12 cellular contexts compared by ENCODE assay signal in genomic region chr1:201562257-201562656, GRCh38. TPM values are rescaled to one million over a fixed set of nuclear protein-coding genes. Genes with fewer than 3 reads are reported as not detected.
DNase-seq lines count a peak whose midpoint lies in the region; ATAC-seq, FAIRE-seq and TF ChIP-seq lines count a peak whose summit lies in the region.
"Had no signal": no experiment of that assay in that cellular context is flagged by ENCODE, and none has a peak within 500 bp of the region (broad histone marks: within the 10 kb centered on the region; RNA-seq: fewer than 3 reads in every experiment).

No MANE protein-coding gene starts in this region.

- TF ChIP-seq RAD21 in A549 (conservative IDR thresholded peaks at IDR 0.05 in 1 of 2, IDR thresholded peaks at IDR 0.05 in 1 of 2) (no peak), IMR-90 (IDR thresholded peaks at IDR 0.05; ENCODE audit: low read length) (no peak)

- peak overlapping the region; percentile 92 for H2AK9ac ChIP-seq in IMR-90 (replicated peaks; ENCODE audit: low read depth, low read length, poor library complexity)

- H3K4me1 Mint-ChIP-seq in mesothelial cell of epicardium (peaks cover 13% of the 10 kb centered on the region), T-helper 17 cell (peaks cover 2% of the 10 kb centered on the region)

- no peaks in the 10 kb centered on the region for H3K36me3 Mint-ChIP-seq in mesothelial cell of epicardium
- peaks cover 2% of the 10 kb centered on the region for H3K36me3 Mint-ChIP-seq in T-helper 17 cell (ENCODE audit: low read depth)

- peak overlapping the region; percentile 97 for H2BK20ac ChIP-seq in IMR-90 (ENCODE audit: low read depth, low read length)

- WGBS in A549 (ENCODE audit: missing lambda C conversion rate) = 80% methylated on average over 1 of the region's 4 CpGs
- WGBS in IMR-90 (ENCODE audit: extremely low coverage in 2 of 2, insufficient read length in 1 of 2), 2 experiments = no CpG with 5 or more reads among the region's 4 CpGs

- peak overlapping the region; percentile 60; the same call in 2 of the 3 replicates for H2BK15ac ChIP-seq in IMR-90 (ENCODE audit: low read depth, low read length)

- H3K9me1 ChIP-seq in IMR-90 (ENCODE audit: insufficient read depth, low read length) = peaks cover 25% of the 10 kb centered on the region

- peaks cover 34 to 78% of the 10 kb centered on the region in 2 experiments for H3K79me1 ChIP-seq in IMR-90 (ENCODE audit: low read depth in 1 of 2, low read length in 2 of 2)

- peak overlapping the region; percentile 60 to 80 for H3K27ac ChIP-seq in A549
- peak overlapping the region; percentile 82 for H3K27ac ChIP-seq in IMR-90 (ENCODE audit: insufficient read depth, low read length)
- H3K27ac ChIP-seq in upper lobe of right lung = no peak overlapping the region

- H3K27me3 ChIP-seq in IMR-90 (ENCODE audit: control insufficient read depth, insufficient read depth, low read length) = no peaks in the 10 kb centered on the region
- H3K27me3 ChIP-seq in upper lobe of right lung = no peaks in the 10 kb centered on the region
- H3K27me3 ChIP-seq: adrenal gland had no signal

- peak overlapping the region; percentile 64 for H2AFZ ChIP-seq in IMR-90 (replicated peaks; ENCODE audit: low read length, poor library complexity)

- H4K8ac ChIP-seq in IMR-90 (ENCODE audit: low read depth in 2 of 2, low read length in 2 of 2) = peak overlapping the region; percentile 90 to 93

- no peaks in the 10 kb centered on the region; the same call in 1 of the 2 replicates for H3K36me3 ChIP-seq in IMR-90 (ENCODE audit: control insufficient read depth, insufficient read depth, low read length)
- H3K36me3 ChIP-seq in upper lobe of right lung = no peaks in the 10 kb centered on the region
- H3K36me3 ChIP-seq: adrenal gland had no signal

- H3K4me3 Mint-ChIP-seq in mesothelial cell of epicardium (no peak overlapping the region), T-helper 17 cell (no peak overlapping the region)

- TF ChIP-seq POLR2A in A549 (IDR thresholded peaks at IDR 0.05; ENCODE audit: low read length) = no peak
- TF ChIP-seq POLR2A in IMR-90 (IDR thresholded peaks at IDR 0.05; ENCODE audit: low read depth, low read length) = no peak
- no peak for TF ChIP-seq POLR2A in GM12892 (IDR thresholded peaks at IDR 0.05; ENCODE audit: low read depth, low read length)

- H4K5ac ChIP-seq in IMR-90 (ENCODE audit: low read depth, low read length) = peak overlapping the region; percentile 23

- FAIRE-seq in A549 (lab: Jason Lieb, UNC) (no peak), GM12892 (lab: Jason Lieb, UNC) (no peak)

- peak overlapping the region; percentile 61 for H3K27ac Mint-ChIP-seq in mesothelial cell of epicardium
- no peak overlapping the region for H3K27ac Mint-ChIP-seq in T-helper 17 cell

- H3K9me3 Mint-ChIP-seq in mesothelial cell of epicardium = no peaks in the 10 kb centered on the region

- H3K4me2 ChIP-seq in A549 = peak overlapping the region; percentile 43
- H3K4me2 ChIP-seq in IMR-90 (ENCODE audit: low read depth, low read length) = peak overlapping the region; percentile 11; the same call in 1 of the 2 replicates

- H3K4me3 ChIP-seq in A549 = no peak overlapping the region
- no peak overlapping the region for H3K4me3 ChIP-seq in IMR-90 (ENCODE audit: insufficient read depth, low read depth, low read length)
- H3K4me3 ChIP-seq in upper lobe of right lung = no peak overlapping the region
- H3K4me3 ChIP-seq: adrenal gland had no signal

- intact Hi-C loops in IMR-90 (cut with micrococcal nuclease) (loop anchor here (1.0 kb wide), 2 partner anchors 22 to 87 kb away; no protein-coding TSS in a partner anchor), upper lobe of right lung (cut with DNase I) (no loop called here)

- H2BK120ac ChIP-seq in IMR-90 (ENCODE audit: low read depth, low read length) = peak overlapping the region; percentile 98

- POLR2A ChIA-PET in A549 (lab: Yijun Ruan, JAX) = no interaction called here
- POLR2A ChIA-PET in IMR-90 (lab: Charles Lee; ENCODE audit: unreplicated experiment) = interaction anchor here (1.0 to 1.2 kb wide), 2 partner anchors 40 to 87 kb away, joined by 4 to 9 read pairs; no protein-coding TSS in a partner anchor

- BruUV-seq in IMR-90 (replicated peaks; lab: Mats Ljungman, UMichigan) = no TSS peak

- peak overlapping the region; percentile 97 for H3K23ac ChIP-seq in IMR-90 (ENCODE audit: low read depth, low read length)

- CTCF ChIA-PET in A549 (lab: Yijun Ruan, JAX) = interaction anchor here (0.7 to 13.2 kb wide), 13 partner anchors 11 to 229 kb away, joined by 3 to 437 read pairs (median 41); no protein-coding TSS in a partner anchor
- CTCF ChIA-PET in IMR-90 (lab: Yijun Ruan, JAX) = interaction anchor here (1.0 to 1.8 kb wide), 4 partner anchors 17 to 147 kb away, joined by 3 to 4 read pairs (median 4); no protein-coding TSS in a partner anchor

- no peaks in the 10 kb centered on the region for H3K27me3 Mint-ChIP-seq in mesothelial cell of epicardium (ENCODE audit: low read depth)
- no peaks in the 10 kb centered on the region for H3K27me3 Mint-ChIP-seq in T-helper 17 cell

- TF ChIP-seq CTCF in A549 (IDR thresholded peaks at IDR 0.05) (no peak), IMR-90 (conservative IDR thresholded peaks at IDR 0.05; ENCODE audit: low read depth, low read length) (no peak), mesothelial cell of epicardium (IDR thresholded peaks at IDR 0.05; ENCODE audit: unreplicated experiment) (no peak), upper lobe of right lung (IDR thresholded peaks at IDR 0.05) (no peak)

- H3K4me1 ChIP-seq in A549 (peaks cover 37% of the 10 kb centered on the region), IMR-90 (ENCODE audit: control insufficient read depth, insufficient read depth, low read length) (peaks cover 37% of the 10 kb centered on the region), upper lobe of right lung (peaks cover 14% of the 10 kb centered on the region)
- H3K4me1 ChIP-seq: adrenal gland had no signal

- peak overlapping the region; percentile 99 for H4K91ac ChIP-seq in IMR-90 (ENCODE audit: insufficient read depth, low read depth, low read length)

- in situ Hi-C loops in IMR-90 (cut with MboI; ENCODE audit: low sequenced_read_pairs) = loop anchor here (5.0 to 10.0 kb wide), 2 partner anchors 63 to 85 kb away; no protein-coding TSS in a partner anchor

- peak overlapping the region; percentile 99 for H3K18ac ChIP-seq in IMR-90 (ENCODE audit: low read depth, low read length)

- peaks cover 11% of the 10 kb centered on the region for H4K20me1 ChIP-seq in IMR-90 (ENCODE audit: insufficient read depth, low read length)

- TF ChIP-seq EP300 in A549 (IDR thresholded peaks at IDR 0.05) = no peak

- H3K9me3 ChIP-seq in A549 (no peaks in the 10 kb centered on the region), IMR-90 (ENCODE audit: control insufficient read depth, insufficient read depth, low read length) (no peaks in the 10 kb centered on the region), upper lobe of right lung (no peaks in the 10 kb centered on the region), T-helper 17 cell (ENCODE audit: control insufficient read depth, low read length, poor library complexity, severe bottlenecking) (no peaks in the 10 kb centered on the region)
- H3K9me3 ChIP-seq: adrenal gland had no signal

- peak overlapping the region; percentile 92 for H3K56ac ChIP-seq in IMR-90 (ENCODE audit: extremely low read depth, insufficient read depth, low read length)

- peak overlapping the region; percentile 97 for H3K14ac ChIP-seq in IMR-90 (replicated peaks; ENCODE audit: low read depth, low read length)

- peak overlapping the region; percentile 97 for H3K4ac ChIP-seq in IMR-90 (ENCODE audit: low read depth, low read length)

- H2BK5ac ChIP-seq in IMR-90 (ENCODE audit: low read depth, low read length, poor library complexity, severe bottlenecking) = peak overlapping the region; percentile 99

- peak overlapping the region; percentile 21 for H3K9ac ChIP-seq in IMR-90 (ENCODE audit: low read depth, low read length)

- DNase-seq in A549 (ENCODE audit: low read depth in 1 of 2, low spot score in 1 of 2) (peak in 1 of 2 experiments; percentile 43), IMR-90 (peak; percentile 96), dedifferentiated amniotic fluid mesenchymal stem cell (ENCODE audit: extremely low spot score) (peak; percentile 86), mesothelial cell of epicardium (ENCODE audit: low spot score in 2 of 2, unreplicated experiment in 2 of 2) (no peak), COLO829 (ENCODE audit: low spot score) (no peak), upper lobe of right lung (no peak), T-helper 17 cell (no peak), GM12892 (ENCODE audit: insufficient read length) (no peak)
- DNase-seq: activated CD4-positive, alpha-beta T cell treated with anti-CD3 and anti-CD28 coated beads, Interleukin-2, amount 50 U/mL, for 48 hours; AML-193; NCI-H446 treated with DMSO at 0.1 percent for 48 hours had no signal

- peak; percentile 15 to 35; a peak in 4 of 6 replicates for ATAC-seq in A549
- peak; percentile 74 for ATAC-seq in IMR-90 (ENCODE audit: low read depth)
- ATAC-seq in upper lobe of right lung = no peak
- ATAC-seq in T-helper 17 cell = no peak

- peak overlapping the region; percentile 100 for H2AK5ac ChIP-seq in IMR-90 (ENCODE audit: low read depth, low read length)

- dilution Hi-C loops in IMR-90 (cut with HindIII; ENCODE audit: low sequenced_read_pairs, unreplicated experiment) = no loop called here

RNA-seq across cellular contexts. Expression of gene NAV1, which starts 23.3 kb away (rescaled TPM):
- polyA plus RNA-seq in A549 (2011; rRNA removed) (3.7 and 6.4 TPM in 2 replicates), A549 (2017; fragmentation: RNase III; extraction: RNeasy Plus Mini Kit Qiagen cat#74134 plus additional on column Dnase treatment) (6.1 to 8.4 TPM (median 6.6 TPM) in 3 replicates), IMR-90 (2012; rRNA removed) (23.1 and 23.6 TPM in 2 replicates)
- polyA plus RNA-seq in A549 (2012; cell fraction: cytosol; rRNA removed) = 2.0 and 3.1 TPM in 2 replicates
- polyA plus RNA-seq in A549 (2012; cell fraction: nucleus; rRNA removed) = 5.0 and 5.5 TPM in 2 replicates
- polyA minus RNA-seq in A549 (2011; rRNA and poly(A)+ RNA removed) = 11.7 and 12.6 TPM in 2 replicates
- total RNA-seq in IMR-90 (2012; rRNA removed) (14.0 and 14.4 TPM in 2 replicates), mesothelial cell of epicardium (88.8 to 95.9 TPM (median 95.4 TPM) in 3 replicates), upper lobe of right lung (34.1 TPM), T-helper 17 cell (1 to 10 TPM; 3.8 to 3.9 TPM)
- polyA plus RNA-seq in IMR-90 (2012; cell fraction: cytosol; rRNA removed) = 11.8 and 15.2 TPM in 2 replicates
- polyA plus RNA-seq in IMR-90 (2012; cell fraction: nucleus; rRNA removed; ENCODE audit: low replicate concordance) = 31.9 and 47.5 TPM in 2 replicates
- polyA plus RNA-seq in GM12892 (2012; ENCODE audit: missing spikeins) = 0.61 TPM

RNA-seq across cellular contexts. Expression of gene CSRP1, which starts 55.3 kb away (rescaled TPM):
- polyA plus RNA-seq in A549 (2011; rRNA removed) (256 and 277 TPM in 2 replicates), A549 (2017; fragmentation: RNase III; extraction: RNeasy Plus Mini Kit Qiagen cat#74134 plus additional on column Dnase treatment) (655 to 819 TPM (median 717 TPM) in 3 replicates), IMR-90 (2012; rRNA removed) (948 and 1,037 TPM in 2 replicates)
- polyA plus RNA-seq in A549 (2012; cell fraction: cytosol; rRNA removed) = 459 and 499 TPM in 2 replicates
- 441 and 486 TPM in 2 replicates for polyA plus RNA-seq in A549 (2012; cell fraction: nucleus; rRNA removed)
- 254 and 273 TPM in 2 replicates for polyA minus RNA-seq in A549 (2011; rRNA and poly(A)+ RNA removed)
- total RNA-seq in IMR-90 (2012; rRNA removed) (1,498 and 1,861 TPM in 2 replicates), mesothelial cell of epicardium (10.4 to 11.4 TPM (median 10.7 TPM) in 3 replicates), upper lobe of right lung (280 TPM), T-helper 17 cell (10 to 100 TPM; 37.2 to 51.7 TPM)
- 955 and 1,043 TPM in 2 replicates for polyA plus RNA-seq in IMR-90 (2012; cell fraction: cytosol; rRNA removed)
- polyA plus RNA-seq in IMR-90 (2012; cell fraction: nucleus; rRNA removed; ENCODE audit: low replicate concordance) = 737 and 1,227 TPM in 2 replicates
- polyA plus RNA-seq in GM12892 (2012; ENCODE audit: missing spikeins) = 35.2 TPM

Comparison
In these comparisons a context has a peak if more than half of its experiments do, and no peak if none do; other contexts are left out.
1. ATAC-seq: peak in A549 (2 of 2) and IMR-90 (single experiment); none in upper lobe of right lung (single experiment) and T-helper 17 cell (single experiment).
2. DNase-seq: peak in IMR-90 (single experiment) and dedifferentiated amniotic fluid mesenchymal stem cell (single experiment); none in mesothelial cell of epicardium (0 of 2), COLO829 (single experiment), upper lobe of right lung (single experiment), T-helper 17 cell (0 of 3) and GM12892 (single experiment).